ENCODE assay signal across 8 cellular contexts in genomic region chr15:64985382-64986033, GRCh38. TPM values are rescaled to one million over a fixed set of nuclear protein-coding genes. Genes with fewer than 3 reads are reported as not detected.
DNase-seq lines count a peak whose midpoint lies in the region; ATAC-seq lines count a peak whose summit lies in the region.

No MANE protein-coding gene starts in this region.

- H3K9me2 ChIP-seq in GM23248 (ENCODE audit: insufficient read depth): no peaks in the 10 kb centered on the region

- peaks cover 31% of the 10 kb centered on the region for H3K36me3 Mint-ChIP-seq in activated naive CD8-positive, alpha-beta T cell treated with anti-CD3 and anti-CD28 coated beads, Interleukin-2, amount 50 U/mL, for 24 hours (ENCODE audit: low read depth)
- H3K36me3 Mint-ChIP-seq in T-helper 17 cell (ENCODE audit: low read depth): no peaks in the 10 kb centered on the region

- H3K9me3 ChIP-seq in GM23248 (ENCODE audit: low read depth) (no peaks in the 10 kb centered on the region), T-helper 17 cell (ENCODE audit: control insufficient read depth, low read length, poor library complexity, severe bottlenecking) (no peaks in the 10 kb centered on the region)

- H3K9me3 Mint-ChIP-seq in activated naive CD8-positive, alpha-beta T cell treated with anti-CD3 and anti-CD28 coated beads, Interleukin-2, amount 50 U/mL, for 24 hours: no peaks in the 10 kb centered on the region

- H3K79me2 ChIP-seq in ACC112 (ENCODE audit: control insufficient read depth, insufficient read depth, low read length, unreplicated experiment) (peaks cover 33% of the 10 kb centered on the region), GM23248 (ENCODE audit: insufficient read depth) (peaks cover 72% of the 10 kb centered on the region)

- H4K20me1 ChIP-seq in GM23248 (ENCODE audit: insufficient read depth): 0 out of 2 replicates have a peak, but pooled peaks cover 3% of the 10 kb centered on the region

- H3F3A ChIP-seq in GM23248 (ENCODE audit: insufficient read depth): peaks cover 44% of the 10 kb centered on the region

- H3K27ac Mint-ChIP-seq in activated naive CD8-positive, alpha-beta T cell treated with anti-CD3 and anti-CD28 coated beads, Interleukin-2, amount 50 U/mL, for 24 hours: peak overlapping the region; percentile 60
- no peak overlapping the region for H3K27ac Mint-ChIP-seq in T-helper 17 cell

- H3K27ac ChIP-seq in ACC112 (ENCODE audit: low read depth, low read length) (peak overlapping the region; percentile 68), GM23248 (peak overlapping the region; percentile 93)

- peak overlapping the region; percentile 68 for H3K9ac ChIP-seq in GM23248

- H3K4me3 ChIP-seq in ACC112 (ENCODE audit: low read depth, low read length) (peak overlapping the region; percentile 50; the same call in 1 of the 2 replicates), GM23248 (peak overlapping the region; percentile 30)

- no peak for ATAC-seq in activated naive CD8-positive, alpha-beta T cell treated with anti-CD3 and anti-CD28 coated beads, Interleukin-2, amount 50 U/mL, for 24 hours
- ATAC-seq in T-helper 17 cell (no peak), GM18519 (IDR thresholded peaks at IDR 0.05; ENCODE audit: low FRiP score, unreplicated experiment) (no peak)

- peak overlapping the region; percentile 70 for H3K4me2 ChIP-seq in GM23248 (ENCODE audit: unreplicated experiment)

- H3K27me3 ChIP-seq in ACC112 (ENCODE audit: insufficient read depth, low read length) (no peaks in the 10 kb centered on the region), GM23248 (replicated peaks; ENCODE audit: insufficient read depth) (no peaks in the 10 kb centered on the region)

- no peaks in the 10 kb centered on the region for H3K27me3 Mint-ChIP-seq in activated naive CD8-positive, alpha-beta T cell treated with anti-CD3 and anti-CD28 coated beads, Interleukin-2, amount 50 U/mL, for 24 hours
- H3K27me3 Mint-ChIP-seq in T-helper 17 cell: no peaks in the 10 kb centered on the region

- H2AFZ ChIP-seq in ACC112 (ENCODE audit: low read length, unreplicated experiment): no peak overlapping the region
- peak overlapping the region; percentile 58 for H2AFZ ChIP-seq in GM23248

- WGBS in GM23248 (ENCODE audit: low coverage in 1 of 2, low lambda C conversion rate in 2 of 2, missing lambda C conversion rate in 2 of 2), 2 experiments: 23 to 24% methylated on average over 8 of the region's 8 CpGs

- peaks cover 27% of the 10 kb centered on the region for H3K4me1 ChIP-seq in ACC112 (ENCODE audit: control insufficient read depth, insufficient read depth, low read length, unreplicated experiment)
- H3K4me1 ChIP-seq in GM23248 (ENCODE audit: insufficient read depth): peaks cover 44% of the 10 kb centered on the region

- no peak overlapping the region for H3K4me3 Mint-ChIP-seq in activated naive CD8-positive, alpha-beta T cell treated with anti-CD3 and anti-CD28 coated beads, Interleukin-2, amount 50 U/mL, for 24 hours
- no peak overlapping the region for H3K4me3 Mint-ChIP-seq in T-helper 17 cell

- H3K4me1 Mint-ChIP-seq in activated naive CD8-positive, alpha-beta T cell treated with anti-CD3 and anti-CD28 coated beads, Interleukin-2, amount 50 U/mL, for 24 hours: peaks cover 49% of the 10 kb centered on the region
- peaks cover 27% of the 10 kb centered on the region for H3K4me1 Mint-ChIP-seq in T-helper 17 cell

- DNase-seq in GM23248 (no peak), medulla oblongata (ENCODE audit: extremely low spot score) (peak; percentile 19), T-helper 17 cell (no peak), NCI-H2029 (lab: John Stamatoyannopoulos, UW) (no peak)
- no peak for DNase-seq in activated naive CD8-positive, alpha-beta T cell treated with anti-CD3 and anti-CD28 coated beads, Interleukin-2, amount 50 U/mL, for 24 hours
- no peak for DNase-seq in effector CD4-positive, alpha-beta T cell

- H3K36me3 ChIP-seq in ACC112 (ENCODE audit: insufficient read depth, low read length) (0 out of 2 replicates have a peak, but pooled peaks cover 3% of the 10 kb centered on the region), GM23248 (ENCODE audit: low read depth) (no peaks in the 10 kb centered on the region; the same call in 1 of the 2 replicates)

- in situ Hi-C loops in GM23248 (cut with MboI): no loop called here

RNA-seq across cellular contexts. Expression of gene SPG21, which starts 4.2 kb away (rescaled TPM):
- total RNA-seq in GM23248 (2014; rRNA removed; shearing (Covaris generic)): 66.3 and 78.4 TPM in 2 replicates
- polyA plus RNA-seq in GM23248 (2016; fragmentation: Nextera tagmentation; extraction: Ambion mirVana): 106 and 107 TPM in 2 replicates
- 10 to 100 TPM; 42.4 to 48.6 TPM for total RNA-seq in T-helper 17 cell

RNA-seq across cellular contexts. Expression of gene MTFMT, which starts 43.9 kb away (rescaled TPM):
- total RNA-seq in GM23248 (2014; rRNA removed; shearing (Covaris generic)): 25.3 and 26.4 TPM in 2 replicates
- 22.2 and 23.8 TPM in 2 replicates for polyA plus RNA-seq in GM23248 (2016; fragmentation: Nextera tagmentation; extraction: Ambion mirVana)
- 1 to 10 TPM; 8.6 to 9.1 TPM for total RNA-seq in T-helper 17 cell

RNA-seq across cellular contexts. Expression of gene SLC51B, which starts 59.7 kb away (rescaled TPM):
- total RNA-seq in GM23248 (2014; rRNA removed; shearing (Covaris generic)): not detected in 2 replicates
- not detected in 2 replicates for polyA plus RNA-seq in GM23248 (2016; fragmentation: Nextera tagmentation; extraction: Ambion mirVana)
- not detected for total RNA-seq in T-helper 17 cell
